19 cellular contexts compared by ENCODE assay signal in the genomic region with DNA sequence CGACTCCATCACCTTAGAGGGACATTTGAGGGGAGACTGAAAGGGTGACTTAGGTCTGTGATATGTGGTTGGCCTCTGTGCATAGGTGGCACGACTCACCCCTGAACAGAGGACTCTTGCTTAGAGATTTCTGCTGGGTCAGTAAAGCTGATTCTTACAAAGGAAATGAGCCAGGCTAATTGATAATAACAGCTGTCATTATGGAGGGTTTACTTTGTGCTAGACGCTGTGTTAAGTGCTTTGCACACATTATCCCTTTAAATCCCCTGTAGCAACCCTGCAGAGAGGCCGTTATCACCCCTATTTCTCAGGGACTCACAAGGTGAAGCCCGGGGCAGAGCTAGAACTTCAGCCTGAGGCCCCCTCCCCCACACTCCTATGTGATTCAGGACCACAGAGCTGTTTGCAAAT.
DNase-seq lines count a peak whose midpoint lies in the region; TF ChIP-seq lines count a peak whose summit lies in the region.
"Had no signal": no experiment of that assay in that cellular context is flagged by ENCODE, and none has a peak within 500 bp of the region (broad histone marks: within the 10 kb centered on the region; RNA-seq: fewer than 3 reads in every experiment).

No MANE protein-coding gene starts in this region.

- H3K4me1 ChIP-seq in neuronal stem cell (ENCODE audit: control insufficient read depth in 2 of 2, insufficient read depth in 1 of 2, low read depth in 1 of 2, low read length in 2 of 2), result peaks cover 0 to 12% of the 10 kb centered on the region in 2 donors
- H3K4me1 ChIP-seq in CD8-positive, alpha-beta memory T cell (ENCODE audit: insufficient read depth, low read length), result no peaks in the 10 kb centered on the region
- H3K4me1 ChIP-seq: suprapubic skin had no signal

- H3K27me3 ChIP-seq in WERI-Rb-1 (ENCODE audit: insufficient read depth, low read depth, severe bottlenecking) (peaks cover 58% of the 10 kb centered on the region), neuronal stem cell (ENCODE audit: control insufficient read depth in 3 of 3, insufficient read depth in 3 of 3, low read depth in 1 of 3, low read length in 3 of 3) (peaks cover 0 to 52% (median 2%) of the 10 kb centered on the region in 3 experiments)
- no peaks in the 10 kb centered on the region for H3K27me3 ChIP-seq in CD8-positive, alpha-beta memory T cell (ENCODE audit: insufficient read depth, low read length, poor library complexity, severe bottlenecking)
- H3K27me3 ChIP-seq: suprapubic skin had no signal

- H2AK5ac ChIP-seq in neuronal stem cell (ENCODE audit: low read depth, low read length), result no peak overlapping the region

- H3K9me3 Mint-ChIP-seq in CD8-positive, alpha-beta memory T cell, result no peaks in the 10 kb centered on the region
- H3K9me3 Mint-ChIP-seq: activated CD4-positive, alpha-beta memory T cell treated with anti-CD3 and anti-CD28 coated beads for 36 hours; activated T-cell treated with anti-CD3 and anti-CD28 coated beads, Interleukin-2, amount 50 U/mL, for 24 hours; CD8-positive, alpha-beta T cell had no signal

- peak; percentile 2 for DNase-seq in DMS79 treated with DMSO at 0.1 percent for 48 hours (lab: John Stamatoyannopoulos, UW)
- DNase-seq in NCI-H1436 treated with DMSO at 0.1 percent for 48 hours (lab: John Stamatoyannopoulos, UW), result peak; percentile 21
- DNase-seq in WERI-Rb-1, result peak; percentile 52
- DNase-seq in neuronal stem cell (ENCODE audit: low spot score), result no peak
- no peak for DNase-seq in CD8-positive, alpha-beta memory T cell
- no peak for DNase-seq in GOT3 (lab: John Stamatoyannopoulos, UW)
- DNase-seq in activated CD8-positive, alpha-beta memory T cell treated with anti-CD3 and anti-CD28 coated beads, Interleukin-2, amount 50 U/mL, for 48 hours, result no peak
- DNase-seq: activated CD4-positive, alpha-beta memory T cell treated with anti-CD3 and anti-CD28 coated beads for 36 hours; activated naive CD4-positive, alpha-beta T cell treated with anti-CD3 and anti-CD28 coated beads, Interleukin-2, amount 50 U/mL, for 16 hours; activated T-cell treated with anti-CD3 and anti-CD28 coated beads, Interleukin-2, amount 50 U/mL, for 24 hours; CD8-positive, alpha-beta T cell; effector memory CD4-positive, alpha-beta T cell; GM23248; Kasumi-1; left ventricle myocardium superior; NCI-H345; OCI-M1 had no signal

- H3K36me3 Mint-ChIP-seq in CD8-positive, alpha-beta memory T cell, result no peaks in the 10 kb centered on the region
- H3K36me3 Mint-ChIP-seq: activated CD4-positive, alpha-beta memory T cell treated with anti-CD3 and anti-CD28 coated beads for 36 hours; CD8-positive, alpha-beta T cell had no signal

- H3K18ac ChIP-seq in neuronal stem cell (ENCODE audit: low read length), result peak overlapping the region; percentile 16

- no peak overlapping the region for H3K27ac Mint-ChIP-seq in CD8-positive, alpha-beta memory T cell
- H3K27ac Mint-ChIP-seq: activated CD4-positive, alpha-beta memory T cell treated with anti-CD3 and anti-CD28 coated beads for 36 hours; activated T-cell treated with anti-CD3 and anti-CD28 coated beads, Interleukin-2, amount 50 U/mL, for 24 hours; CD8-positive, alpha-beta T cell had no signal

- POLR2A ChIA-PET in CD8-positive, alpha-beta memory T cell (lab: Charles Lee), result no interaction called here

- H3K4me3 ChIP-seq in WERI-Rb-1 (ENCODE audit: low read depth, low read length) (no peak overlapping the region), neuronal stem cell (ENCODE audit: low read length in 2 of 2) (no peak overlapping the region)
- H3K4me3 ChIP-seq in CD8-positive, alpha-beta memory T cell (ENCODE audit: low read length), result no peak overlapping the region
- H3K4me3 ChIP-seq: GM23248, suprapubic skin had no signal

- H3K23ac ChIP-seq in neuronal stem cell (ENCODE audit: low read depth, low read length, poor library complexity), result no peak overlapping the region

- H3K4ac ChIP-seq in neuronal stem cell (ENCODE audit: low read length), result no peak overlapping the region

- H2BK120ac ChIP-seq in neuronal stem cell (ENCODE audit: low read depth, low read length), result no peak overlapping the region

- no peaks in the 10 kb centered on the region for H3K79me1 ChIP-seq in neuronal stem cell (ENCODE audit: low read depth, low read length)

- WGBS in neuronal stem cell (ENCODE audit: extremely low coverage in 2 of 2, insufficient read length in 2 of 2, insufficient replicate concordance in 1 of 2), 2 donors, result no CpG with 5 or more reads among the region's 5 CpGs

- H3K4me2 ChIP-seq in neuronal stem cell (ENCODE audit: insufficient read depth, low read length, poor library complexity, severe bottlenecking), result no peak overlapping the region

- peaks cover 0 to 2% of the 10 kb centered on the region in 2 donors for H3K27me3 Mint-ChIP-seq in CD8-positive, alpha-beta memory T cell

- H2AFZ ChIP-seq in neuronal stem cell (ENCODE audit: low read length), result no peak overlapping the region
- H2AFZ ChIP-seq: GM23248 had no signal

- no peak overlapping the region for H2BK12ac ChIP-seq in neuronal stem cell (ENCODE audit: low read length)

- H3K27ac ChIP-seq in WERI-Rb-1, result no peak overlapping the region
- no peak overlapping the region for H3K27ac ChIP-seq in neuronal stem cell (replicated peaks; ENCODE audit: low read length)
- no peak overlapping the region for H3K27ac ChIP-seq in CD8-positive, alpha-beta memory T cell (ENCODE audit: low read depth, low read length)
- H3K27ac ChIP-seq: GM23248, neutrophil, suprapubic skin had no signal

- TF ChIP-seq CTCF in WERI-Rb-1 (IDR thresholded peaks at IDR 0.05; ENCODE audit: low read depth, low read length), result no peak

- no peak overlapping the region for H4K8ac ChIP-seq in neuronal stem cell (ENCODE audit: low read depth, low read length)

- no peak overlapping the region for H2BK5ac ChIP-seq in neuronal stem cell (ENCODE audit: low read length)

- CTCF ChIA-PET in CD8-positive, alpha-beta memory T cell (lab: Charles Lee), result no interaction called here

- H3K9me3 ChIP-seq in WERI-Rb-1 (ENCODE audit: severe bottlenecking) (no peaks in the 10 kb centered on the region), neuronal stem cell (replicated peaks in 1 of 2; ENCODE audit: control insufficient read depth in 2 of 2, insufficient read depth in 1 of 2, low read depth in 1 of 2, low read length in 2 of 2) (no peaks in the 10 kb centered on the region)
- H3K9me3 ChIP-seq in CD8-positive, alpha-beta memory T cell (ENCODE audit: low read length), result no peaks in the 10 kb centered on the region
- H3K9me3 ChIP-seq: neutrophil, suprapubic skin had no signal

- H3K4me3 Mint-ChIP-seq in CD8-positive, alpha-beta memory T cell, result no peak overlapping the region
- H3K4me3 Mint-ChIP-seq: activated CD4-positive, alpha-beta memory T cell treated with anti-CD3 and anti-CD28 coated beads for 36 hours; activated T-cell treated with anti-CD3 and anti-CD28 coated beads, Interleukin-2, amount 50 U/mL, for 24 hours; CD8-positive, alpha-beta T cell had no signal

- H3K14ac ChIP-seq in neuronal stem cell (ENCODE audit: low read length), result no peak overlapping the region

- no peak overlapping the region for H3K9ac ChIP-seq in neuronal stem cell (ENCODE audit: low read depth, low read length, poor library complexity)
- H3K9ac ChIP-seq: GM23248 had no signal

- H3K36me3 ChIP-seq in WERI-Rb-1 (no peaks in the 10 kb centered on the region), neuronal stem cell (replicated peaks in 1 of 2; ENCODE audit: control insufficient read depth in 2 of 2, insufficient read depth in 2 of 2, low read length in 2 of 2) (no peaks in the 10 kb centered on the region)
- H3K36me3 ChIP-seq in CD8-positive, alpha-beta memory T cell (ENCODE audit: insufficient read depth, low read length), result no peaks in the 10 kb centered on the region
- H3K36me3 ChIP-seq: neutrophil, suprapubic skin had no signal

- H4K91ac ChIP-seq in neuronal stem cell (ENCODE audit: low read depth, low read length, poor library complexity), result no peak overlapping the region

- H2BK15ac ChIP-seq in neuronal stem cell (ENCODE audit: low read length), result no peak overlapping the region

- H3K4me1 Mint-ChIP-seq in CD8-positive, alpha-beta memory T cell, result no peaks in the 10 kb centered on the region

Comparison
In these comparisons a context has a peak if more than half of its experiments do, and no peak if none do; other contexts are left out.
1. DNase-seq: peak in DMS79 treated with DMSO at 0.1 percent for 48 hours (single experiment), NCI-H1436 treated with DMSO at 0.1 percent for 48 hours (single experiment) and WERI-Rb-1 (single experiment); none in neuronal stem cell (single experiment), CD8-positive, alpha-beta memory T cell (0 of 5), GOT3 (single experiment) and activated CD8-positive, alpha-beta memory T cell treated with anti-CD3 and anti-CD28 coated beads, Interleukin-2, amount 50 U/mL, for 48 hours (single experiment).